Comparison of ENCODE assay signal across 1 cellular context in the genomic region with DNA sequence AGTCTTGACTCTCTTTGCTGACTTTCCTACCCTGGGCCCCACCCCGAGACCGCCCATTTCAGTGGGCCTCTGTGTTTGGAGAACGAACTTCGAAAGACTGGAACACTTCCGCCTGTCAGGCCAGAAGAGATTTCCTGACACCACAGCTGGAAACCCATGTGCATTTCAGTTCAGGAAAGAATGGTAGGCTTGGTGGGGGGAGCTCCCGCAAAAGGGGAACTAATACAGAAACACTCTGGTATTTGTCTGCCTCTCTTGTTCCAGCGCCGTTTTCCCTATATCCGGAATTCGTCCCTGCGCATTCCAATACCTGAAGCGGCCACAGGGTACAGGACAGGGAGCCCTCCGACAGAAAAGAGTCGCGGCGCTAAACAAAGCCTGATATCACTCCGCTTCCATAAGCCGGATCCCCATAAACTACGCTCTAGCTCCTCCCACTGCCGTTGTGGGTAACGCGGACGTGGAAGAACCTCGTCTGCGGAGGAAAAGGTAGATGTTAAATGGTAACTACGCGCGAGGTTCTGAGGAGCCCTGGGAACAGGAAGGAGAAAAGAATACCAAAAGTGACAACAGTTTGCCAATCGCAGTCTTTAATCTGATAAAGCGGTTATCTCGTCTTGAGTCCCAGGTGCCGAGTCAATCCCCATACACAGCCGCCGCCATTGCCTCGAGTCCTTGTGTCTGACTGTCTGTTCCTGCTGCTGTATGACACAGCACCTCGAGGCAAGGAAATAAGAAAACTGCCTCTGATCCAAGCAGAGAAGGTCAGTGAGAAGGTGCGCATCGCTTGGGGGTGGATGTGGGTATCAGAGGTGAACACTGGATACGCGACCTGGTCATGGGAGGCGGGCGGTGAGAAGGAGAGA.
TF ChIP-seq lines count a peak whose summit lies in the region.

A gene (plus strand): TSS at position 432 of the 866 bp plus-strand sequence. CDS start 2,627 bp downstream, outside the sequence.

TF ChIP-seq in neural cell, 6 proteins besides CTCF, POLR2A, EP300 and RAD21 (continued from another document):
- TF ChIP-seq, protein P1, sequence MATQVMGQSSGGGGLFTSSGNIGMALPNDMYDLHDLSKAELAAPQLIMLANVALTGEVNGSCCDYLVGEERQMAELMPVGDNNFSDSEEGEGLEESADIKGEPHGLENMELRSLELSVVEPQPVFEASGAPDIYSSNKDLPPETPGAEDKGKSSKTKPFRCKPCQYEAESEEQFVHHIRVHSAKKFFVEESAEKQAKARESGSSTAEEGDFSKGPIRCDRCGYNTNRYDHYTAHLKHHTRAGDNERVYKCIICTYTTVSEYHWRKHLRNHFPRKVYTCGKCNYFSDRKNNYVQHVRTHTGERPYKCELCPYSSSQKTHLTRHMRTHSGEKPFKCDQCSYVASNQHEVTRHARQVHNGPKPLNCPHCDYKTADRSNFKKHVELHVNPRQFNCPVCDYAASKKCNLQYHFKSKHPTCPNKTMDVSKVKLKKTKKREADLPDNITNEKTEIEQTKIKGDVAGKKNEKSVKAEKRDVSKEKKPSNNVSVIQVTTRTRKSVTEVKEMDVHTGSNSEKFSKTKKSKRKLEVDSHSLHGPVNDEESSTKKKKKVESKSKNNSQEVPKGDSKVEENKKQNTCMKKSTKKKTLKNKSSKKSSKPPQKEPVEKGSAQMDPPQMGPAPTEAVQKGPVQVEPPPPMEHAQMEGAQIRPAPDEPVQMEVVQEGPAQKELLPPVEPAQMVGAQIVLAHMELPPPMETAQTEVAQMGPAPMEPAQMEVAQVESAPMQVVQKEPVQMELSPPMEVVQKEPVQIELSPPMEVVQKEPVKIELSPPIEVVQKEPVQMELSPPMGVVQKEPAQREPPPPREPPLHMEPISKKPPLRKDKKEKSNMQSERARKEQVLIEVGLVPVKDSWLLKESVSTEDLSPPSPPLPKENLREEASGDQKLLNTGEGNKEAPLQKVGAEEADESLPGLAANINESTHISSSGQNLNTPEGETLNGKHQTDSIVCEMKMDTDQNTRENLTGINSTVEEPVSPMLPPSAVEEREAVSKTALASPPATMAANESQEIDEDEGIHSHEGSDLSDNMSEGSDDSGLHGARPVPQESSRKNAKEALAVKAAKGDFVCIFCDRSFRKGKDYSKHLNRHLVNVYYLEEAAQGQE (IDR thresholded peaks at IDR 0.05; ENCODE audit: borderline replicate concordance): peak; percentile 74
